In the genomic region with DNA sequence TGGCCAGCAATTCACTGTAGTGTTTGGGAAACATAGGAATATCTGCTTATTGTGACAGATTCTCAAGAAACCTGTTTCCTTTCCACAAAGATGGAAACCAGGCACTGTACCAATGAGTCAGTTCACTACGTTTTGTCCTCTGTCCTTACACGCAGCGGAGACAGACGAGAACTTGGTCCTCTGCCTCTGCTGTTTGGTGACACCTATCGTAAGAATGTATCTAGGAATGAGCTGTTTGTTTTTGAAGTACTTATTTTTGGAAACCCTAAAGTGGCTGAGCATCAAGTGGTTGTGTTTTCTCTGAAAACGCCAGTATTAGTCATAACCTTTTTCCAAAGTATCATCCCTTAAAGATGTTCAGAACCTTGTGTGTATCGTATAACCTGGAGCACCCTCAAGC, we compare ENCODE assay signal across 12 cellular contexts.
DNase-seq lines count a peak whose midpoint lies in the region; ATAC-seq and TF ChIP-seq lines count a peak whose summit lies in the region.
"Had no signal": no experiment of that assay in that cellular context is flagged by ENCODE, and none has a peak within 500 bp of the region (broad histone marks: within the 10 kb centered on the region; RNA-seq: fewer than 3 reads in every experiment).

No MANE protein-coding gene starts in this region.

- H3K9me3 ChIP-seq in AG04450 (ENCODE audit: control insufficient read depth, insufficient read depth, low read length) (no peaks in the 10 kb centered on the region; the same call in 1 of the 2 replicates), muscle layer of duodenum (ENCODE audit: control insufficient read depth in 1 of 2, low read length in 2 of 2) (no peaks in the 10 kb centered on the region)
- H3K9me3 ChIP-seq: lower lobe of right lung had no signal

- CTCF ChIA-PET in AG04450 (lab: Charles Lee), result interaction anchor here (0.6 to 1.4 kb wide), 5 partner anchors 11 to 186 kb away, joined by 3 to 4 read pairs (median 3); no protein-coding TSS in a partner anchor

- peaks cover 48 to 57% of the 10 kb centered on the region in 2 donors for H3K36me3 ChIP-seq in muscle layer of duodenum (ENCODE audit: control insufficient read depth in 1 of 2, insufficient read depth in 2 of 2, low read length in 2 of 2)

- TF ChIP-seq CTCF in AG04450 (IDR thresholded peaks at IDR 0.05; ENCODE audit: low read depth, low read length) (no peak), cardiac fibroblast (IDR thresholded peaks at IDR 0.05; ENCODE audit: low read depth, low read length) (no peak)

- H3K27ac ChIP-seq in AG04450 (ENCODE audit: low read depth, low read length) (peak overlapping the region; percentile 86), muscle layer of duodenum (ENCODE audit: low read length) (peak overlapping the region; percentile 14)
- H3K27ac ChIP-seq: lower lobe of right lung, WERI-Rb-1 had no signal

- peaks cover 5% of the 10 kb centered on the region in 2 donors for H3K4me1 ChIP-seq in muscle layer of duodenum (ENCODE audit: control insufficient read depth in 1 of 2, insufficient read depth in 2 of 2, low read length in 2 of 2)

- H3K27me3 ChIP-seq in AG04450 (ENCODE audit: control insufficient read depth, insufficient read depth, low read length), result no peaks in the 10 kb centered on the region
- no peaks in the 10 kb centered on the region for H3K27me3 ChIP-seq in muscle layer of duodenum (ENCODE audit: low read depth, low read length)

- ATAC-seq in GM21717 (IDR thresholded peaks at IDR 0.05; ENCODE audit: unreplicated experiment), result no peak

- POLR2A ChIA-PET in AG04450 (lab: Yijun Ruan, JAX), result interaction anchor here (0.5 to 1.2 kb wide), 3 partner anchors 16 to 144 kb away, joined by 3 to 4 read pairs (median 4); no protein-coding TSS in a partner anchor

- DNase-seq in AG04450 (ENCODE audit: low read depth, low spot score) (peak; percentile 84), HS-27A (ENCODE audit: low read depth) (peak; percentile 79), cardiac fibroblast (ENCODE audit: low read depth in 2 of 2) (peak; percentile 61 to 94), DMS79 treated with DMSO at 0.1 percent for 48 hours (lab: John Stamatoyannopoulos, UW) (no peak), RPMI8226 (no peak), NAMALWA (ENCODE audit: low spot score) (no peak)
- DNase-seq: activated naive CD4-positive, alpha-beta T cell treated with anti-CD3 and anti-CD28 coated beads, Interleukin-2, amount 50 U/mL, for 16 hours; lower lobe of right lung; NCI-H1105 treated with DMSO at 0.1 percent for 48 hours; WERI-Rb-1 had no signal

- H3K4me3 ChIP-seq in AG04450 (ENCODE audit: low read depth, low read length) (no peak overlapping the region), cardiac fibroblast (replicated peaks in 1 of 2; ENCODE audit: low read depth in 2 of 2, low read length in 2 of 2) (no peak overlapping the region), muscle layer of duodenum (ENCODE audit: low read depth in 1 of 2, low read length in 2 of 2) (no peak overlapping the region)
- H3K4me3 ChIP-seq: lower lobe of right lung had no signal

Comparison
In these comparisons a context has a peak if more than half of its experiments do, and no peak if none do; other contexts are left out.
1. DNase-seq: peak in AG04450 (single experiment), HS-27A (single experiment) and cardiac fibroblast (2 of 2); none in DMS79 treated with DMSO at 0.1 percent for 48 hours (single experiment), RPMI8226 (single experiment) and NAMALWA (single experiment).